14 cellular contexts compared by ENCODE assay signal in the genomic region with DNA sequence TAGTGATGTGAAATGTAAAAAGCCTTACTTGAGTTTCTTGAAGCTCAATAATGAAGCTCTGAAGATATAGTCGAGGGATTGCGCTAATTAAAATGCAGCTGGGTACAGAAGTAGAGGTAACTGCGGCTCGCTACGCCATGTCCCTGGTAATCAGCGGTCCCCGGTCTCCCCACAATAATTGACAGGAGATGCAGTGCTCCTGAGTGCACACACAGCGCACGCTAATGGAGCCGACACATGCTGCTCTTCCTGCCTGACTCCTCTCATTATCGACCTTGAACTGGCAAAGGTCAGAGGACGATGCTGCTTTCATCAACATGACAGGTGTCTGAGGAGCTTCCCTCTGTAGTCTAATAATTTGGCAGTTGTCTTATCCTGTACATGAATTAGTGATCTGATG.
DNase-seq lines count a peak whose midpoint lies in the region; ATAC-seq, FAIRE-seq and TF ChIP-seq lines count a peak whose summit lies in the region.
"Had no signal": no experiment of that assay in that cellular context is flagged by ENCODE, and none has a peak within 500 bp of the region (broad histone marks: within the 10 kb centered on the region; RNA-seq: fewer than 3 reads in every experiment).

No MANE protein-coding gene starts in this region.

- H4K8ac ChIP-seq in H1 (ENCODE audit: extremely low read depth, insufficient read depth, low read length), result peak overlapping the region; percentile 23

- H3K9me2 ChIP-seq in neural cell (ENCODE audit: insufficient read depth, low read length), result no peaks in the 10 kb centered on the region

- no peak overlapping the region for H3K4ac ChIP-seq in H1 (replicated peaks; ENCODE audit: insufficient read length, low read depth, low read length)

- H2AK5ac ChIP-seq in H1 (ENCODE audit: low read depth, low read length), result no peak overlapping the region

- peak overlapping the region; percentile 31; the same call in 1 of the 2 replicates for H2BK12ac ChIP-seq in H1 (ENCODE audit: low read depth, low read length)

- H3K36me3 ChIP-seq in breast epithelium, result no peaks in the 10 kb centered on the region
- no peaks in the 10 kb centered on the region for H3K36me3 ChIP-seq in mammary epithelial cell (ENCODE audit: insufficient read depth, low read length)
- H3K36me3 ChIP-seq in H1 (ENCODE audit: control insufficient read depth in 2 of 4, insufficient read depth in 4 of 4, low read length in 3 of 4), result no peaks in the 10 kb centered on the region
- H3K36me3 ChIP-seq in neural cell (ENCODE audit: insufficient read depth, low read length), result no peaks in the 10 kb centered on the region
- H3K36me3 ChIP-seq: BLaER1 had no signal

- dilution Hi-C loops in mammary epithelial cell (cut with HindIII; ENCODE audit: low sequenced_read_pairs), result no loop called here

- H3K27ac ChIP-seq in breast epithelium (peak overlapping the region; percentile 26 to 30), mammary epithelial cell (ENCODE audit: insufficient read depth, low read depth, low read length) (no peak overlapping the region), H1 (ENCODE audit: low read depth, low read length) (no peak overlapping the region), neural cell (ENCODE audit: low read length) (peak overlapping the region; percentile 77)
- H3K27ac ChIP-seq: BLaER1 had no signal

- POLR2A ChIA-PET in H1 (lab: Charles Lee; ENCODE audit: partially characterized antibody), result no interaction called here

- H3K27me3 Mint-ChIP-seq in activated naive CD8-positive, alpha-beta T cell treated with anti-CD3 and anti-CD28 coated beads for 36 hours, result peaks cover 4% of the 10 kb centered on the region
- H3K27me3 Mint-ChIP-seq: CD8-positive, alpha-beta memory T cell had no signal

- H3K9ac ChIP-seq in mammary epithelial cell (ENCODE audit: insufficient read depth, low read length) (no peak overlapping the region), H1 (replicated peaks in 1 of 4; ENCODE audit: extremely low read depth in 1 of 4, low read depth in 3 of 4, low read length in 3 of 4) (no peak overlapping the region), neural cell (ENCODE audit: low read length) (peak overlapping the region; percentile 44)
- H3K9ac ChIP-seq: BLaER1 had no signal

- TF ChIP-seq POLR2A in breast epithelium (IDR thresholded peaks at IDR 0.05), result no peak
- no peak for TF ChIP-seq POLR2A in H1 (IDR thresholded peaks at IDR 0.05; ENCODE audit: control extremely low read depth in 1 of 2, low read depth in 2 of 2, low read length in 2 of 2)

- H3K23me2 ChIP-seq in H1 (ENCODE audit: low read depth, low read length), result no peaks in the 10 kb centered on the region; the same call in 1 of the 2 replicates

- no TSS peak for BruUV-seq in mammary epithelial cell (replicated peaks; lab: Mats Ljungman, UMichigan)

- TF ChIP-seq EP300 in H1 (IDR thresholded peaks at IDR 0.05; ENCODE audit: borderline replicate concordance in 1 of 2, low read depth in 2 of 2, low read length in 2 of 2) (no peak), neural cell (conservative IDR thresholded peaks at IDR 0.05; ENCODE audit: poor library complexity, severe bottlenecking) (no peak)

- H2BK5ac ChIP-seq in H1 (ENCODE audit: low read depth, low read length), result peak overlapping the region; percentile 60; the same call in 1 of the 2 replicates

- no peak for ATAC-seq in HG03159 (IDR thresholded peaks at IDR 0.05; ENCODE audit: unreplicated experiment)

- TF ChIP-seq CTCF in breast epithelium (IDR thresholded peaks at IDR 0.05) (no peak), mammary epithelial cell (conservative IDR thresholded peaks at IDR 0.05 in 1 of 2, IDR thresholded peaks at IDR 0.05 in 1 of 2; ENCODE audit: extremely low read depth in 1 of 2, insufficient read depth in 1 of 2, low read depth in 1 of 2, low read length in 2 of 2) (no peak), H1 (IDR thresholded peaks at IDR 0.05; ENCODE audit: control extremely low read depth in 1 of 3, insufficient read depth in 1 of 3, low read depth in 1 of 3, low read length in 3 of 3) (no peak), neural cell (IDR thresholded peaks at IDR 0.05; ENCODE audit: poor library complexity, severe bottlenecking) (no peak)

- DNase-seq in breast epithelium (ENCODE audit: low spot score in 2 of 2), result no peak
- no peak for DNase-seq in mammary epithelial cell
- no peak for DNase-seq in H1 (ENCODE audit: low read depth in 1 of 2, low spot score in 2 of 2)
- no peak for DNase-seq in posterior cingulate gyrus
- no peak for DNase-seq in activated naive CD8-positive, alpha-beta T cell treated with anti-CD3 and anti-CD28 coated beads for 36 hours
- DNase-seq: 8988T; AML-193; Caco-2; CD8-positive, alpha-beta memory T cell; DMS53; H7 had no signal

- H3F3A ChIP-seq in neural cell (ENCODE audit: insufficient read depth, low read length, poor library complexity, severe bottlenecking), result no peaks in the 10 kb centered on the region

- H3K9me3 ChIP-seq in breast epithelium (no peaks in the 10 kb centered on the region), mammary epithelial cell (replicated peaks; ENCODE audit: insufficient read depth, low read length) (no peaks in the 10 kb centered on the region), H1 (ENCODE audit: insufficient read depth in 2 of 2, low read depth in 1 of 2, low read length in 1 of 2) (no peaks in the 10 kb centered on the region), neural cell (ENCODE audit: low read length) (no peaks in the 10 kb centered on the region)
- H3K9me3 ChIP-seq: BLaER1, Caco-2 had no signal

- peak overlapping the region; percentile 7 for H2BK120ac ChIP-seq in H1 (replicated peaks; ENCODE audit: low read depth, low read length)

- no peak for FAIRE-seq in H1 (lab: Jason Lieb, UNC)

- H3K4me1 ChIP-seq in breast epithelium (no peaks in the 10 kb centered on the region), mammary epithelial cell (ENCODE audit: insufficient read depth, low read length) (no peaks in the 10 kb centered on the region), H1 (replicated peaks in 1 of 4; ENCODE audit: control insufficient read depth in 3 of 4, insufficient read depth in 4 of 4, low read length in 3 of 4) (peaks cover 0 to 16% (median 8%) of the 10 kb centered on the region in 4 experiments; a peak in 3 of 7 replicates)
- H3K4me1 ChIP-seq: BLaER1, Caco-2 had no signal

- H3K9me3 Mint-ChIP-seq in activated naive CD8-positive, alpha-beta T cell treated with anti-CD3 and anti-CD28 coated beads for 36 hours, result peaks cover 2% of the 10 kb centered on the region

- H3K14ac ChIP-seq in H1 (ENCODE audit: insufficient read length), result no peak overlapping the region

- no peak for TF ChIP-seq RAD21 in H1 (IDR thresholded peaks at IDR 0.05 in 1 of 2, conservative IDR thresholded peaks at IDR 0.05 in 1 of 2; ENCODE audit: low read depth in 2 of 2, low read length in 2 of 2)
- no peak for TF ChIP-seq RAD21 in neural cell (conservative IDR thresholded peaks at IDR 0.05)

- H2AFZ ChIP-seq in mammary epithelial cell (ENCODE audit: low read depth, low read length) (no peak overlapping the region), H1 (ENCODE audit: low read length) (no peak overlapping the region), neural cell (ENCODE audit: low read depth, low read length) (peak overlapping the region; percentile 15)

- H3K36me3 Mint-ChIP-seq in activated naive CD8-positive, alpha-beta T cell treated with anti-CD3 and anti-CD28 coated beads for 36 hours, result no peaks in the 10 kb centered on the region
- H3K36me3 Mint-ChIP-seq: CD8-positive, alpha-beta memory T cell had no signal

- no peak overlapping the region; the same call in 1 of the 2 replicates for H3K18ac ChIP-seq in H1 (ENCODE audit: extremely low read depth, low read length)

- H4K5ac ChIP-seq in H1 (ENCODE audit: insufficient read length, low read depth, low read length), result peak overlapping the region; percentile 23

- H2BK15ac ChIP-seq in H1 (ENCODE audit: low read length), result no peak overlapping the region

- no peak overlapping the region for H3K23ac ChIP-seq in H1 (ENCODE audit: insufficient read length)

- H3K79me2 ChIP-seq in mammary epithelial cell (ENCODE audit: insufficient read depth, low read length) (no peaks in the 10 kb centered on the region), H1 (ENCODE audit: control insufficient read depth in 1 of 2, insufficient read depth in 2 of 2, low read length in 2 of 2) (no peaks in the 10 kb centered on the region), neural cell (replicated peaks; ENCODE audit: insufficient read depth, low read length) (no peaks in the 10 kb centered on the region)

- no peaks in the 10 kb centered on the region for H3K79me1 ChIP-seq in H1 (ENCODE audit: low read depth, low read length)

- H3K27ac Mint-ChIP-seq in activated naive CD8-positive, alpha-beta T cell treated with anti-CD3 and anti-CD28 coated beads for 36 hours, result no peak overlapping the region
- H3K27ac Mint-ChIP-seq: CD8-positive, alpha-beta memory T cell had no signal

- H3K56ac ChIP-seq in H1 (replicated peaks; ENCODE audit: insufficient read length, low read depth, low read length), result no peak overlapping the region

- H3K27me3 ChIP-seq in breast epithelium, result no peaks in the 10 kb centered on the region
- peaks cover 6% of the 10 kb centered on the region for H3K27me3 ChIP-seq in mammary epithelial cell (ENCODE audit: insufficient read depth, low read length)
- no peaks in the 10 kb centered on the region for H3K27me3 ChIP-seq in H1 (replicated peaks in 1 of 4; ENCODE audit: control insufficient read depth in 3 of 4, extremely low read depth in 1 of 4, insufficient read depth in 3 of 4, low read length in 3 of 4)
- no peaks in the 10 kb centered on the region for H3K27me3 ChIP-seq in neural cell (ENCODE audit: insufficient read depth, low read depth, low read length)
- H3K27me3 ChIP-seq: BLaER1 had no signal

- H4K20me1 ChIP-seq in mammary epithelial cell (ENCODE audit: insufficient read depth, low read length) (no peaks in the 10 kb centered on the region), H1 (replicated peaks in 1 of 2; ENCODE audit: control insufficient read depth in 1 of 2, insufficient read depth in 2 of 2, low read length in 2 of 2) (no peaks in the 10 kb centered on the region), neural cell (ENCODE audit: insufficient read depth) (no peaks in the 10 kb centered on the region)
- H4K20me1 ChIP-seq: BLaER1 had no signal

- WGBS in mammary epithelial cell (ENCODE audit: low coverage, missing lambda C conversion rate), result 57% methylated on average over 11 of the region's 12 CpGs
- WGBS in H1 (ENCODE audit: extremely low coverage in 1 of 2, insufficient coverage in 1 of 2, insufficient read length in 1 of 2, insufficient replicate concordance in 2 of 2, low coverage in 1 of 2, low lambda C conversion rate in 2 of 2, missing lambda C conversion rate in 1 of 2), 2 experiments, result 85% methylated on average over 12 of the region's 12 CpGs; no CpG with 5 or more reads in 1 of the 2 experiments

- intact Hi-C loops in breast epithelium (cut with DNase I; ENCODE audit: low total_unique reads), result loop anchor here (5.0 kb wide), 1 partner anchor 1304 kb away; no protein-coding TSS in a partner anchor
- intact Hi-C loops in mammary epithelial cell (cut with micrococcal nuclease), result no loop called here
- intact Hi-C loops in posterior cingulate gyrus (cut with DNase I), result no loop called here

- in situ Hi-C loops in mammary epithelial cell (cut with MboI; ENCODE audit: low sequenced_read_pairs in 2 of 2), result no loop called here

- H3K4me3 ChIP-seq in breast epithelium (peak overlapping the region in 2 of 3 donors; percentile 13 to 33), mammary epithelial cell (replicated peaks in 1 of 3; ENCODE audit: insufficient read depth in 1 of 3, low read depth in 2 of 3, low read length in 3 of 3) (no peak overlapping the region), H1 (ENCODE audit: extremely low read depth in 1 of 4, insufficient read depth in 2 of 4, low read depth in 3 of 4, low read length in 4 of 4) (no peak overlapping the region), neural cell (ENCODE audit: low read length) (peak overlapping the region; percentile 41)
- H3K4me3 ChIP-seq: BLaER1 had no signal

- H3K4me3 Mint-ChIP-seq in activated naive CD8-positive, alpha-beta T cell treated with anti-CD3 and anti-CD28 coated beads for 36 hours, result no peak overlapping the region
- H3K4me3 Mint-ChIP-seq: CD8-positive, alpha-beta memory T cell had no signal

- H3K4me2 ChIP-seq in mammary epithelial cell (ENCODE audit: insufficient read depth, low read depth, low read length) (no peak overlapping the region), H1 (ENCODE audit: insufficient read depth in 1 of 2, low read depth in 2 of 2, low read length in 2 of 2) (peak overlapping the region; percentile 16 to 57; a peak in 2 of 4 replicates), neural cell (ENCODE audit: low read length) (no peak overlapping the region)
- H3K4me2 ChIP-seq: BLaER1 had no signal

- no peaks in the 10 kb centered on the region for H3K4me1 Mint-ChIP-seq in activated naive CD8-positive, alpha-beta T cell treated with anti-CD3 and anti-CD28 coated beads for 36 hours
- H3K4me1 Mint-ChIP-seq: CD8-positive, alpha-beta memory T cell had no signal

- CTCF ChIA-PET in mammary epithelial cell (lab: Charles Lee; ENCODE audit: low non-redundant PET) (no interaction called here), H1 (lab: Charles Lee; ENCODE audit: partially characterized antibody) (interaction anchor here (0.7 to 0.9 kb wide), 3 partner anchors 15 to 68 kb away, joined by 3 read pairs; no protein-coding TSS in a partner anchor)

- H4K91ac ChIP-seq in H1 (replicated peaks; ENCODE audit: insufficient read length, low read length), result peak overlapping the region; percentile 77

- H2BK20ac ChIP-seq in H1 (ENCODE audit: low read length), result peak overlapping the region; percentile 9; the same call in 1 of the 2 replicates

Comparison
In these comparisons a context has a peak if more than half of its experiments do, and no peak if none do; other contexts are left out.
1. H3K27ac ChIP-seq: peak in breast epithelium (2 of 2) and neural cell (single experiment); none in mammary epithelial cell (single experiment) and H1 (single experiment).
2. H3K4me3 ChIP-seq: peak in breast epithelium (2 of 3) and neural cell (single experiment); none in mammary epithelial cell (0 of 3) and H1 (0 of 4).
3. H3K4me2 ChIP-seq: peak in H1 (2 of 2); none in mammary epithelial cell (single experiment) and neural cell (single experiment).